Comparison of ENCODE assay signal across 9 cellular contexts in genomic region chr5:31193591-31194457, GRCh38. TPM values are rescaled to one million over a fixed set of nuclear protein-coding genes. Genes with fewer than 3 reads are reported as not detected.
DNase-seq lines count a peak whose midpoint lies in the region; ATAC-seq, FAIRE-seq and TF ChIP-seq lines count a peak whose summit lies in the region.
"Had no signal": no experiment of that assay in that cellular context is flagged by ENCODE, and none has a peak within 500 bp of the region (broad histone marks: within the 10 kb centered on the region; RNA-seq: fewer than 3 reads in every experiment).

Gene CDH6, plus strand, starts transcription at chr5:31193686. Its CDS starts 73,788 bp downstream, at chr5:31267474.

- H3K4me1 ChIP-seq in left lung (peaks cover 7 to 9% of the 10 kb centered on the region in 2 donors), testis (no peaks in the 10 kb centered on the region)

- H3K4me3 ChIP-seq in left lung (peak within 1 kb of the TSS; percentile 23 to 26), testis (peak within 1 kb of the TSS; percentile 43 to 51)

- intact Hi-C loops in CD14-positive monocyte (cut with micrococcal nuclease), result no loop called here
- intact Hi-C loops in left lung (cut with DNase I), result no loop called here
- intact Hi-C loops in testis (cut with DNase I; ENCODE audit: low total_unique reads), result no loop called here

- H3K27ac Mint-ChIP-seq in CD14-positive monocyte (no peak within 1 kb of the TSS), chondrocyte (ENCODE audit: unreplicated experiment) (peak within 1 kb of the TSS; percentile 92)

- TF ChIP-seq CTCF in CD14-positive monocyte (IDR thresholded peaks at IDR 0.05) (no peak), chondrocyte (IDR thresholded peaks at IDR 0.05) (no peak), left lung (IDR thresholded peaks at IDR 0.05) (no peak), testis (IDR thresholded peaks at IDR 0.05) (no peak)

- 1 to 3% methylated on average over 9 to 34 of the region's 67 CpGs for WGBS in testis, 2 donors

- H3K4me3 Mint-ChIP-seq in CD14-positive monocyte (peak within 1 kb of the TSS; percentile 9 to 80), chondrocyte (ENCODE audit: unreplicated experiment) (peak within 1 kb of the TSS; percentile 76)

- DNase-seq in CD14-positive monocyte (ENCODE audit: low spot score), result no peak
- DNase-seq in NCI-H2081 (lab: John Stamatoyannopoulos, UW), result peak; percentile 79 to 90
- DNase-seq in chondrocyte (ENCODE audit: low spot score), result peak; percentile 91
- DNase-seq in left lung, result peak in 1 of 2 donors; percentile 76
- peak; percentile 25 for DNase-seq in testis
- DNase-seq in GM12891 (ENCODE audit: insufficient read length, low spot score), result no peak
- DNase-seq in T-helper 1 cell, result no peak

- H3K4me1 Mint-ChIP-seq in CD14-positive monocyte, result peaks cover 12% of the 10 kb centered on the region
- peaks cover 55% of the 10 kb centered on the region for H3K4me1 Mint-ChIP-seq in chondrocyte (ENCODE audit: low read depth)

- H3K27ac ChIP-seq in left lung (peak within 1 kb of the TSS; percentile 7 to 37), testis (no peak within 1 kb of the TSS)

- H3K27me3 Mint-ChIP-seq in CD14-positive monocyte (ENCODE audit: low read depth in 3 of 3) (peaks cover 48 to 82% (median 54%) of the 10 kb centered on the region in 3 donors), chondrocyte (ENCODE audit: low read depth) (no peaks in the 10 kb centered on the region)

- H3K27me3 ChIP-seq in left lung (peaks cover 19 to 60% of the 10 kb centered on the region in 2 donors), testis (no peaks in the 10 kb centered on the region)

- H3K36me3 Mint-ChIP-seq in CD14-positive monocyte (peaks cover 0 to 2% of the 10 kb centered on the region in 2 donors), chondrocyte (ENCODE audit: low read depth) (no peaks in the 10 kb centered on the region)

- TF ChIP-seq POLR2A in testis (IDR thresholded peaks at IDR 0.05) (no peak), GM12891 (IDR thresholded peaks at IDR 0.05; ENCODE audit: low read depth, low read length) (no peak)

- H3K9me3 Mint-ChIP-seq in CD14-positive monocyte, result peaks cover 0 to 17% (median 4%) of the 10 kb centered on the region in 7 donors
- no peaks in the 10 kb centered on the region for H3K9me3 Mint-ChIP-seq in chondrocyte (ENCODE audit: low read depth)

- FAIRE-seq in GM12891 (lab: Jason Lieb, UNC), result no peak
- FAIRE-seq: colon had no signal

- H3K9me3 ChIP-seq in left lung, result no peaks in the 10 kb centered on the region
- H3K9me3 ChIP-seq in testis, result no peaks in the 10 kb centered on the region

- H3K36me3 ChIP-seq in left lung (no peaks in the 10 kb centered on the region), testis (ENCODE audit: low read depth, missing control alignments) (no peaks in the 10 kb centered on the region)

- ATAC-seq in left lung (peak; percentile 78), GM18868 (IDR thresholded peaks at IDR 0.05; ENCODE audit: unreplicated experiment) (no peak)

TF ChIP-seq in GM12891, 5 proteins besides CTCF, POLR2A, EP300 and RAD21:
- TF ChIP-seq PAX5 (IDR thresholded peaks at IDR 0.05; ENCODE audit: insufficient read depth, low read length, severe bottlenecking), result no peak
- no peak for TF ChIP-seq SPI1 (IDR thresholded peaks at IDR 0.05; ENCODE audit: low read depth, low read length)
- TF ChIP-seq POU2F2 (IDR thresholded peaks at IDR 0.05; ENCODE audit: low read depth, low read length), result no peak
- TF ChIP-seq TAF1 (IDR thresholded peaks at IDR 0.05; ENCODE audit: low read depth, low read length), result no peak
- TF ChIP-seq POLR2AphosphoS5 (IDR thresholded peaks at IDR 0.05; ENCODE audit: low read depth, low read length), result no peak

RNA-seq across cellular contexts. Expression of gene CDH6, which starts in this region (rescaled TPM):
- polyA plus RNA-seq in CD14-positive monocyte, result not detected
- 50.7 to 104 TPM (median 55.5 TPM) in 3 replicates for total RNA-seq in chondrocyte
- 10 to 100 TPM in 1 of 2 donors, 1 to 10 TPM in 1; 9.3 to 13.2 TPM for total RNA-seq in left lung
- under 1 TPM; 0.68 to 0.87 TPM for total RNA-seq in testis
- 3.6 TPM for polyA plus RNA-seq in testis (ENCODE audit: insufficient read depth, low read depth, low replicate concordance)
- polyA plus RNA-seq in GM12891 (2012; ENCODE audit: low read depth, missing spikeins), result not detected

Comparison
In these comparisons a context has a peak if more than half of its experiments do, and no peak if none do; other contexts are left out.
1. RNA of gene CDH6 (total RNA-seq): 50.7 to 104 TPM in chondrocyte and 9.3 to 13.2 TPM in left lung; 0.68 to 0.87 TPM in testis; every median in the first group is over 4 times any median in the second.
2. DNase-seq: peak in NCI-H2081 (2 of 2), chondrocyte (single experiment) and testis (single experiment); none in CD14-positive monocyte (single experiment), GM12891 (single experiment) and T-helper 1 cell (0 of 5).
3. H3K27ac ChIP-seq: peak in left lung (2 of 2); none in testis (0 of 2).